Comparison of ENCODE assay signal across 12 cellular contexts in the genomic region with DNA sequence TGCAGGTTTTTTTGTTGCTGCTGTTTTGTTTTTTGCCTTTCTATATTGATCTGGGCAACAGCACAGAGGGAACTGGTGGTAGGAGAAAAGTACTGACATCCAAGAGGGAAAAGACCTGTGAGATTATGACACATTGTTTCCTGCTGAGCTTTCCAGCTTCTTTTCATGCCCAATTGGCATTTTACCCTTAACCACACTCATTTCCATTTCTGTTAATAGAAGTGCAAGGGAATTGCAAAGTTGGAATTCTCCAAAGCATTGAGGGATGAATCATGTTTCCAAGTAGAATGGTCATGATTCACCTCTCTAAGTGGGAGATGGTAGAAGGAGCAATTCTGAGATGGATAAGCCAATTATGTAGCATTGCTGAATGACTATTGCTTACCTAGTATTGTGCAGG.
DNase-seq lines count a peak whose midpoint lies in the region; FAIRE-seq and TF ChIP-seq lines count a peak whose summit lies in the region.
"Had no signal": no experiment of that assay in that cellular context is flagged by ENCODE, and none has a peak within 500 bp of the region (broad histone marks: within the 10 kb centered on the region; RNA-seq: fewer than 3 reads in every experiment).

No MANE protein-coding gene starts in this region.

- no peak overlapping the region for H3K27ac Mint-ChIP-seq in glutamatergic neuron (ENCODE audit: unreplicated experiment)

- FAIRE-seq in keratinocyte (lab: Jason Lieb, UNC) = peak; percentile 95

- peak overlapping the region; percentile 88 for H3K27ac ChIP-seq in ACC112 (ENCODE audit: low read depth, low read length)
- no peak overlapping the region for H3K27ac ChIP-seq in keratinocyte (ENCODE audit: control insufficient read depth, insufficient read depth, low read length)
- H3K27ac ChIP-seq in OCI-LY7 (ENCODE audit: low read depth, low read length, poor library complexity, severe bottlenecking) = no peak overlapping the region
- H3K27ac ChIP-seq: skin epidermis had no signal

- H3K4me1 Mint-ChIP-seq in glutamatergic neuron (ENCODE audit: low read depth, unreplicated experiment) = peaks cover under 1% of the 10 kb centered on the region

- H3K4me3 ChIP-seq in ACC112 (ENCODE audit: low read depth, low read length) = peak overlapping the region; percentile 34; the same call in 1 of the 2 replicates
- H3K4me3 ChIP-seq in keratinocyte (ENCODE audit: control insufficient read depth in 2 of 3, extremely low read depth in 1 of 3, insufficient read depth in 2 of 3, low read depth in 1 of 3, low read length in 3 of 3) = no peak overlapping the region
- H3K4me3 ChIP-seq in OCI-LY7 (ENCODE audit: low read depth, low read length, poor library complexity, severe bottlenecking) = no peak overlapping the region
- H3K4me3 ChIP-seq: skin epidermis had no signal

- H2AFZ ChIP-seq in ACC112 (ENCODE audit: low read length, unreplicated experiment) (no peak overlapping the region), keratinocyte (ENCODE audit: control insufficient read depth, low read length) (no peak overlapping the region), OCI-LY7 (ENCODE audit: low read length) (no peak overlapping the region)

- CTCF ChIA-PET in OCI-LY7 (lab: Charles Lee; ENCODE audit: unreplicated experiment) = no interaction called here

- H3K9me3 Mint-ChIP-seq in glutamatergic neuron (ENCODE audit: unreplicated experiment) = no peaks in the 10 kb centered on the region

- H3K27me3 Mint-ChIP-seq in glutamatergic neuron (ENCODE audit: unreplicated experiment) = no peaks in the 10 kb centered on the region

- no peaks in the 10 kb centered on the region for H3K9me3 ChIP-seq in keratinocyte (ENCODE audit: control insufficient read depth, low read depth, low read length)
- H3K9me3 ChIP-seq in OCI-LY7 (ENCODE audit: low read length) = no peaks in the 10 kb centered on the region
- H3K9me3 ChIP-seq: BE2C had no signal

- dilution Hi-C loops in keratinocyte (cut with MboI; ENCODE audit: extremely low pct_ligation_motif_present, low sequenced_read_pairs) = no loop called here

- H3K4me2 ChIP-seq in keratinocyte (ENCODE audit: control insufficient read depth, extremely low read depth, insufficient read depth, low read depth, low read length) (no peak overlapping the region), OCI-LY7 (ENCODE audit: low read length) (no peak overlapping the region)

- no peaks in the 10 kb centered on the region for H3K79me2 ChIP-seq in ACC112 (ENCODE audit: control insufficient read depth, insufficient read depth, low read length, unreplicated experiment)
- no peaks in the 10 kb centered on the region for H3K79me2 ChIP-seq in keratinocyte (ENCODE audit: control insufficient read depth, insufficient read depth, low read length)
- no peaks in the 10 kb centered on the region for H3K79me2 ChIP-seq in OCI-LY7 (ENCODE audit: insufficient read depth, low read depth, low read length)

- H3K36me3 ChIP-seq in ACC112 (ENCODE audit: insufficient read depth, low read length) = no peaks in the 10 kb centered on the region
- no peaks in the 10 kb centered on the region for H3K36me3 ChIP-seq in keratinocyte (ENCODE audit: control insufficient read depth in 2 of 2, extremely low read depth in 1 of 2, insufficient read depth in 2 of 2, low read length in 2 of 2)
- H3K36me3 ChIP-seq in OCI-LY7 (ENCODE audit: insufficient read depth, low read length) = no peaks in the 10 kb centered on the region
- H3K36me3 ChIP-seq: BE2C had no signal

- H3K9ac ChIP-seq in keratinocyte (ENCODE audit: control insufficient read depth, extremely low read depth, insufficient read depth, low read length) = no peak overlapping the region

- BruUV-seq in OCI-LY7 (replicated peaks; lab: Mats Ljungman, UMichigan) = no TSS peak

- H3K9me1 ChIP-seq in keratinocyte (ENCODE audit: control insufficient read depth, extremely low read depth, insufficient read depth, low read length) = no peaks in the 10 kb centered on the region

- TF ChIP-seq CTCF in keratinocyte (optimal IDR thresholded peaks at IDR 0.05 in 1 of 3, IDR thresholded peaks at IDR 0.05 in 1 of 3, conservative IDR thresholded peaks at IDR 0.05 in 1 of 3; ENCODE audit: extremely low read depth in 1 of 3, insufficient read depth in 2 of 3, low read length in 3 of 3) (no peak), OCI-LY7 (conservative IDR thresholded peaks at IDR 0.05; ENCODE audit: low read length) (no peak), glutamatergic neuron (IDR thresholded peaks at IDR 0.05; ENCODE audit: partially characterized antibody, unreplicated experiment) (no peak)

- DNase-seq in HS-5 (ENCODE audit: low read depth) (peak; percentile 95), astrocyte of the hippocampus (ENCODE audit: low read depth, low spot score) (peak; percentile 98), keratinocyte (ENCODE audit: low read depth, low spot score) (peak; percentile 71), GM19240 (ENCODE audit: insufficient read length, low spot score) (no peak), OCI-LY7 (ENCODE audit: low spot score) (no peak), glutamatergic neuron (no peak)
- DNase-seq in activated CD4-positive, CD25-positive, alpha-beta regulatory T cell treated with anti-CD3 and anti-CD28 coated beads, Interleukin-2, amount 50 U/mL, for 72 hours = no peak
- DNase-seq: amniotic stem cell, BE2C, NCI-H69 had no signal

- H3K27me3 ChIP-seq in ACC112 (ENCODE audit: insufficient read depth, low read length) (no peaks in the 10 kb centered on the region), keratinocyte (ENCODE audit: control insufficient read depth, extremely low read depth, insufficient read depth, low read length) (no peaks in the 10 kb centered on the region)

- peaks cover 14% of the 10 kb centered on the region for H3K4me1 ChIP-seq in ACC112 (ENCODE audit: control insufficient read depth, insufficient read depth, low read length, unreplicated experiment)
- H3K4me1 ChIP-seq in keratinocyte (ENCODE audit: control insufficient read depth, extremely low read depth, insufficient read depth, low read length) = peaks cover 13% of the 10 kb centered on the region
- H3K4me1 ChIP-seq in OCI-LY7 (ENCODE audit: insufficient read depth, low read length, poor library complexity, severe bottlenecking) = no peaks in the 10 kb centered on the region
- H3K4me1 ChIP-seq: BE2C had no signal

- no peaks in the 10 kb centered on the region for H3K9me2 ChIP-seq in OCI-LY7 (ENCODE audit: insufficient read depth, low read length)

- H4K20me1 ChIP-seq in keratinocyte (ENCODE audit: control insufficient read depth, extremely low read depth, insufficient read depth, low read length) = no peaks in the 10 kb centered on the region
- H4K20me1 ChIP-seq in OCI-LY7 (ENCODE audit: insufficient read depth, low read length) = no peaks in the 10 kb centered on the region

- no peaks in the 10 kb centered on the region for H3K36me3 Mint-ChIP-seq in glutamatergic neuron (ENCODE audit: unreplicated experiment)

- POLR2A ChIA-PET in OCI-LY7 (lab: Charles Lee) = interaction anchor here (0.6 kb wide), 1 partner anchor 888 kb away, joined by 3 read pairs; no protein-coding TSS in a partner anchor

- intact Hi-C loops in OCI-LY7 (cut with micrococcal nuclease; ENCODE audit: unreplicated experiment) = no loop called here

- H3K4me3 Mint-ChIP-seq in glutamatergic neuron (ENCODE audit: unreplicated experiment) = no peak overlapping the region

Comparison
In these comparisons a context has a peak if more than half of its experiments do, and no peak if none do; other contexts are left out.
1. DNase-seq: peak in HS-5 (single experiment), astrocyte of the hippocampus (single experiment) and keratinocyte (single experiment); none in GM19240 (single experiment), OCI-LY7 (single experiment), activated CD4-positive, CD25-positive, alpha-beta regulatory T cell treated with anti-CD3 and anti-CD28 coated beads, Interleukin-2, amount 50 U/mL, for 72 hours (single experiment) and glutamatergic neuron (single experiment).